Comparison of ENCODE assay signal across 11 cellular contexts in genomic region chr9:109507421-109507838, GRCh38. TPM values are rescaled to one million over a fixed set of nuclear protein-coding genes. Genes with fewer than 3 reads are reported as not detected.
DNase-seq lines count a peak whose midpoint lies in the region; ATAC-seq, FAIRE-seq and TF ChIP-seq lines count a peak whose summit lies in the region.
"Had no signal": no experiment of that assay in that cellular context is flagged by ENCODE, and none has a peak within 500 bp of the region (broad histone marks: within the 10 kb centered on the region; RNA-seq: fewer than 3 reads in every experiment).

No MANE protein-coding gene starts in this region.

- H2BK15ac ChIP-seq in IMR-90 (ENCODE audit: low read depth, low read length) (no peak overlapping the region), mesenchymal stem cell (ENCODE audit: low read depth, poor library complexity, severe bottlenecking) (no peak overlapping the region)

- H3K9me1 ChIP-seq in IMR-90 (ENCODE audit: insufficient read depth, low read length): 0 out of 2 replicates have a peak, but pooled peaks cover 10% of the 10 kb centered on the region

- DNase-seq in AG09319 (ENCODE audit: extremely low read depth, low read depth): peak; percentile 71
- peak; percentile 86 for DNase-seq in IMR-90
- DNase-seq in dedifferentiated amniotic fluid mesenchymal stem cell (ENCODE audit: extremely low spot score): peak; percentile 84
- peak; percentile 96 for DNase-seq in mesenchymal stem cell
- no peak for DNase-seq in GM19239 (ENCODE audit: insufficient read length, low spot score)
- no peak for DNase-seq in GM13976 (ENCODE audit: low spot score)
- no peak for DNase-seq in nucleus accumbens (lab: John Stamatoyannopoulos, UW)
- DNase-seq: T-helper 9 cell had no signal

- H2AK5ac ChIP-seq in IMR-90 (ENCODE audit: low read depth, low read length) (no peak overlapping the region), mesenchymal stem cell (ENCODE audit: low read length, severe bottlenecking) (no peak overlapping the region)

- H3K79me1 ChIP-seq in IMR-90 (ENCODE audit: low read depth in 1 of 2, low read length in 2 of 2) (no peaks in the 10 kb centered on the region), mesenchymal stem cell (replicated peaks; ENCODE audit: low read length, poor library complexity, severe bottlenecking) (no peaks in the 10 kb centered on the region)

- H3K18ac ChIP-seq in IMR-90 (ENCODE audit: low read depth, low read length) (no peak overlapping the region), mesenchymal stem cell (ENCODE audit: low read depth in 1 of 2, low read length in 2 of 2) (peak overlapping the region in 1 of 2 experiments; percentile 50)

- H4K5ac ChIP-seq in IMR-90 (ENCODE audit: low read depth, low read length): no peak overlapping the region

- dilution Hi-C loops in IMR-90 (cut with HindIII; ENCODE audit: low sequenced_read_pairs, unreplicated experiment): no loop called here

- H2AK9ac ChIP-seq in IMR-90 (replicated peaks; ENCODE audit: low read depth, low read length, poor library complexity): no peak overlapping the region

- H3K27ac ChIP-seq in IMR-90 (ENCODE audit: insufficient read depth, low read length): no peak overlapping the region
- no peak overlapping the region for H3K27ac ChIP-seq in mesenchymal stem cell (ENCODE audit: low read length, poor library complexity, severe bottlenecking)
- H3K27ac ChIP-seq: parathyroid adenoma had no signal

- H4K20me1 ChIP-seq in IMR-90 (ENCODE audit: insufficient read depth, low read length): no peaks in the 10 kb centered on the region

- no peak overlapping the region for H3K14ac ChIP-seq in IMR-90 (replicated peaks; ENCODE audit: low read depth, low read length)
- no peak overlapping the region for H3K14ac ChIP-seq in mesenchymal stem cell (ENCODE audit: low read length in 2 of 2)

- no peak for TF ChIP-seq POLR2A in IMR-90 (IDR thresholded peaks at IDR 0.05; ENCODE audit: low read depth, low read length)

- H3K4me1 ChIP-seq in IMR-90 (ENCODE audit: control insufficient read depth, insufficient read depth, low read length): peaks cover 4% of the 10 kb centered on the region; the same call in 1 of the 2 replicates
- H3K4me1 ChIP-seq in mesenchymal stem cell (ENCODE audit: control insufficient read depth, insufficient read depth, low read depth, low read length): peaks cover 8% of the 10 kb centered on the region
- H3K4me1 ChIP-seq: parathyroid adenoma had no signal

- H3K9me3 ChIP-seq in IMR-90 (ENCODE audit: control insufficient read depth, insufficient read depth, low read length): no peaks in the 10 kb centered on the region
- H3K9me3 ChIP-seq in mesenchymal stem cell (ENCODE audit: control insufficient read depth, low read length): no peaks in the 10 kb centered on the region

- POLR2A ChIA-PET in IMR-90 (lab: Charles Lee; ENCODE audit: unreplicated experiment): no interaction called here

- FAIRE-seq in GM19239 (lab: Jason Lieb, UNC): no peak
- FAIRE-seq: keratinocyte had no signal

- H3K4me3 ChIP-seq in IMR-90 (ENCODE audit: insufficient read depth, low read depth, low read length) (no peak overlapping the region), mesenchymal stem cell (ENCODE audit: insufficient read depth in 1 of 2, low read depth in 1 of 2, low read length in 2 of 2) (no peak overlapping the region)

- H4K91ac ChIP-seq in IMR-90 (ENCODE audit: insufficient read depth, low read depth, low read length): no peak overlapping the region
- H4K91ac ChIP-seq in mesenchymal stem cell (ENCODE audit: low read length): no peak overlapping the region

- no peak overlapping the region for H2BK20ac ChIP-seq in IMR-90 (ENCODE audit: low read depth, low read length)

- H2BK5ac ChIP-seq in IMR-90 (ENCODE audit: low read depth, low read length, poor library complexity, severe bottlenecking): no peak overlapping the region
- H2BK5ac ChIP-seq in mesenchymal stem cell (ENCODE audit: low read depth, low read length, poor library complexity, severe bottlenecking): no peak overlapping the region

- no peak for TF ChIP-seq RAD21 in IMR-90 (IDR thresholded peaks at IDR 0.05; ENCODE audit: low read length)

- H3K23ac ChIP-seq in IMR-90 (ENCODE audit: low read depth, low read length) (no peak overlapping the region), mesenchymal stem cell (ENCODE audit: low read length in 2 of 2) (no peak overlapping the region)

- ATAC-seq in IMR-90 (ENCODE audit: low read depth) (peak; percentile 88), HG02981 (IDR thresholded peaks at IDR 0.05; ENCODE audit: unreplicated experiment) (no peak)

- CTCF ChIA-PET in IMR-90 (lab: Yijun Ruan, JAX): no interaction called here

- peaks cover 4% of the 10 kb centered on the region for H3K27me3 ChIP-seq in IMR-90 (ENCODE audit: control insufficient read depth, insufficient read depth, low read length)
- H3K27me3 ChIP-seq in mesenchymal stem cell (ENCODE audit: control insufficient read depth in 1 of 2, insufficient read depth in 1 of 2, low read length in 2 of 2): peaks cover 6 to 41% of the 10 kb centered on the region in 2 experiments

- H3K9ac ChIP-seq in IMR-90 (ENCODE audit: low read depth, low read length) (no peak overlapping the region), mesenchymal stem cell (ENCODE audit: low read length) (no peak overlapping the region)
- H3K9ac ChIP-seq: parathyroid adenoma had no signal

- TF ChIP-seq CTCF in AG09319 (IDR thresholded peaks at IDR 0.05; ENCODE audit: low read depth, low read length) (no peak), IMR-90 (conservative IDR thresholded peaks at IDR 0.05; ENCODE audit: low read depth, low read length) (no peak), GM13976 (IDR thresholded peaks at IDR 0.05; ENCODE audit: borderline replicate concordance, control extremely low read depth, extremely low read depth, insufficient read depth, missing control alignments) (no peak)

- H2AFZ ChIP-seq in IMR-90 (replicated peaks; ENCODE audit: low read length, poor library complexity) (no peak overlapping the region), mesenchymal stem cell (ENCODE audit: low read depth, low read length) (no peak overlapping the region)
- H2AFZ ChIP-seq: parathyroid adenoma had no signal

- H4K8ac ChIP-seq in IMR-90 (ENCODE audit: low read depth in 2 of 2, low read length in 2 of 2) (no peak overlapping the region), mesenchymal stem cell (ENCODE audit: low read length) (no peak overlapping the region)

- no peak overlapping the region for H2BK120ac ChIP-seq in IMR-90 (ENCODE audit: low read depth, low read length)
- H2BK120ac ChIP-seq in mesenchymal stem cell (ENCODE audit: low read depth, low read length): no peak overlapping the region

- in situ Hi-C loops in IMR-90 (cut with MboI; ENCODE audit: low sequenced_read_pairs) (no loop called here), GM13976 (cut with MboI; ENCODE audit: low sequenced_read_pairs, unreplicated experiment) (no loop called here)

- no peak overlapping the region for H3K4ac ChIP-seq in IMR-90 (ENCODE audit: low read depth, low read length)
- H3K4ac ChIP-seq in mesenchymal stem cell (ENCODE audit: low read depth in 1 of 2, low read length in 2 of 2): peak overlapping the region in 1 of 2 experiments; percentile 6

- WGBS in IMR-90 (ENCODE audit: extremely low coverage in 2 of 2, insufficient read length in 1 of 2), 2 experiments: 22% methylated on average over 3 of the region's 9 CpGs; no CpG with 5 or more reads in 1 of the 2 experiments
- WGBS in mesenchymal stem cell: 36% methylated on average over 8 of the region's 9 CpGs

- H3K36me3 ChIP-seq in IMR-90 (ENCODE audit: control insufficient read depth, insufficient read depth, low read length) (no peaks in the 10 kb centered on the region), mesenchymal stem cell (ENCODE audit: control insufficient read depth in 1 of 2, insufficient read depth in 2 of 2, low read depth in 1 of 2, low read length in 2 of 2) (no peaks in the 10 kb centered on the region)

- intact Hi-C loops in IMR-90 (cut with micrococcal nuclease): no loop called here

- H2BK12ac ChIP-seq in mesenchymal stem cell (ENCODE audit: low read length in 2 of 2): peak overlapping the region in 1 of 2 experiments; percentile 18

- 0 out of 2 replicates have a peak overlapping the region, but pooled peaks have one; percentile 11 for H3K4me2 ChIP-seq in IMR-90 (ENCODE audit: low read depth, low read length)
- H3K4me2 ChIP-seq in mesenchymal stem cell (ENCODE audit: low read length, poor library complexity, severe bottlenecking): no peak overlapping the region

- no TSS peak for BruUV-seq in IMR-90 (replicated peaks; lab: Mats Ljungman, UMichigan)

- no peak overlapping the region for H3K56ac ChIP-seq in IMR-90 (ENCODE audit: extremely low read depth, insufficient read depth, low read length)

TF ChIP-seq in IMR-90, 13 proteins besides CTCF, POLR2A, EP300 and RAD21 (continues in another document):
- TF ChIP-seq NFE2L2 (IDR thresholded peaks at IDR 0.05; ENCODE audit: low read depth, low read length): no peak
- no peak for TF ChIP-seq SMC3 (IDR thresholded peaks at IDR 0.05; ENCODE audit: low read depth, low read length)
- TF ChIP-seq FOS (IDR thresholded peaks at IDR 0.05; ENCODE audit: low read depth, low read length): peak; percentile 37; the same call in 1 of the 2 replicates
- no peak for TF ChIP-seq RFX5 (IDR thresholded peaks at IDR 0.05; ENCODE audit: low read depth, low read length)
- no peak for TF ChIP-seq BHLHE40 (IDR thresholded peaks at IDR 0.05; ENCODE audit: low read depth, low read length)
- peak; percentile 22; the same call in 1 of the 2 replicates for TF ChIP-seq USF2 (IDR thresholded peaks at IDR 0.05; ENCODE audit: low read depth, low read length)
- no peak for TF ChIP-seq MAZ (IDR thresholded peaks at IDR 0.05; ENCODE audit: borderline replicate concordance, low read depth, low read length)
- TF ChIP-seq RCOR1 (IDR thresholded peaks at IDR 0.05; ENCODE audit: insufficient replicate concordance, low read length): no peak
- no peak for TF ChIP-seq MXI1 (IDR thresholded peaks at IDR 0.05; ENCODE audit: borderline replicate concordance, low read depth, low read length)
- no peak for TF ChIP-seq CHD1 (IDR thresholded peaks at IDR 0.05; ENCODE audit: low read depth, low read length)
- no peak for TF ChIP-seq MAFK (IDR thresholded peaks at IDR 0.05; ENCODE audit: low read depth, low read length)
- peak; percentile 97 for TF ChIP-seq CEBPB (IDR thresholded peaks at IDR 0.05; ENCODE audit: low read depth, low read length)

RNA-seq across cellular contexts. Expression of gene PTPN3, which starts 9.3 kb away (rescaled TPM):
- total RNA-seq in IMR-90 (2012; rRNA removed): 0.72 and 0.83 TPM in 2 replicates
- 0.79 and 0.89 TPM in 2 replicates for polyA plus RNA-seq in IMR-90 (2012; rRNA removed)
- polyA plus RNA-seq in IMR-90 (2012; cell fraction: cytosol; rRNA removed): 0.27 and 0.34 TPM in 2 replicates
- 0.85 and 1.8 TPM in 2 replicates for polyA plus RNA-seq in IMR-90 (2012; cell fraction: nucleus; rRNA removed; ENCODE audit: low replicate concordance)
- polyA plus RNA-seq in mesenchymal stem cell (2013, experiment 1 of 2): 1.4 TPM
- 1.5 TPM for polyA plus RNA-seq in mesenchymal stem cell (2013, experiment 2 of 2)

Comparison
In these comparisons a context has a peak if more than half of its experiments do, and no peak if none do; other contexts are left out.
1. DNase-seq: peak in AG09319 (single experiment), IMR-90 (single experiment), dedifferentiated amniotic fluid mesenchymal stem cell (single experiment) and mesenchymal stem cell (single experiment); none in GM19239 (single experiment), GM13976 (single experiment) and nucleus accumbens (0 of 56).